9 cellular contexts compared by ENCODE assay signal in the genomic region with DNA sequence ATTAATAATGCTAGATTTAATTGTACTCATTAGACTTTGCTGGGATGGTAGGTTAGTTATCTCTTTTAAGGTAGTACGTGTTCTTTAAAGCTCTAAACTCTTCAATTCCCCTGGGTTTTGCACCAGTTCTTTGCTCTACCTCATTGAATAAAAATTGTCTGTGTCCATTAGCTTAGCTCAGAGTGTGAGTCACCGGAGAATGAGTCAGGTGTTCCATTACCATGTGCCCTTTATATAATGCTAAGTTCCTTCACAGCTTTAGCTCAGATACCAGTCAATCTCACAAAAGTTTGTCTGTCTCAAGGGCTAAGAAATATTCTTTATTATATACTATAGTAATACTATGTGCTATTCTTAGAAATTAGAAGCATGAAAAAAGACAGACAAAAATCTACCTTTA.
DNase-seq lines count a peak whose midpoint lies in the region; ATAC-seq, FAIRE-seq and TF ChIP-seq lines count a peak whose summit lies in the region.
"Had no signal": no experiment of that assay in that cellular context is flagged by ENCODE, and none has a peak within 500 bp of the region (broad histone marks: within the 10 kb centered on the region; RNA-seq: fewer than 3 reads in every experiment).

No MANE protein-coding gene starts in this region.

- no peaks in the 10 kb centered on the region; the same call in 1 of the 2 replicates for H3F3A ChIP-seq in PC-9 (ENCODE audit: insufficient read depth, low read depth)

- DNase-seq in EL (peak; percentile 86), PC-9 (peak in 1 of 2 experiments; percentile 53), epithelial cell of proximal tubule (ENCODE audit: low read depth) (peak; percentile 86), pancreas (peak in 1 of 6 donors; percentile 37), cardiac septum (ENCODE audit: low spot score) (no peak)
- DNase-seq: activated T-cell treated with anti-CD3 and anti-CD28 coated beads, Interleukin-2, amount 50 U/mL, for 72 hours had no signal

- H3K27ac ChIP-seq in PC-9 (0 out of 2 replicates have a peak overlapping the region, but pooled peaks have one; percentile 24), pancreas (no peak overlapping the region)

- H2AFZ ChIP-seq in PC-9 = no peak overlapping the region

- FAIRE-seq in pancreas (lab: Jason Lieb, UNC) = no peak

- ATAC-seq in pancreas = peak in 3 of 4 donors; percentile 64 to 86 (median 85)
- ATAC-seq in HG03469 (IDR thresholded peaks at IDR 0.05; ENCODE audit: unreplicated experiment) = no peak
- ATAC-seq in GM19035 (IDR thresholded peaks at IDR 0.05; ENCODE audit: unreplicated experiment) = no peak
- no peak for ATAC-seq in HG03442 (IDR thresholded peaks at IDR 0.05; ENCODE audit: unreplicated experiment)
- ATAC-seq: activated T-cell treated with anti-CD3 and anti-CD28 coated beads, Interleukin-2, amount 50 U/mL, for 72 hours had no signal

- H3K9me3 ChIP-seq in PC-9 (ENCODE audit: insufficient read depth, low read depth) (no peaks in the 10 kb centered on the region), pancreas (no peaks in the 10 kb centered on the region)

- H3K4me3 ChIP-seq in PC-9 (no peak overlapping the region), epithelial cell of proximal tubule (ENCODE audit: low read depth, low read length) (no peak overlapping the region), pancreas (no peak overlapping the region)

- H3K4me2 ChIP-seq in PC-9 = no peak overlapping the region

- no peaks in the 10 kb centered on the region for H3K79me2 ChIP-seq in PC-9 (ENCODE audit: low read depth)

- no peaks in the 10 kb centered on the region for H3K27me3 ChIP-seq in PC-9 (ENCODE audit: insufficient read depth, low read depth)
- no peaks in the 10 kb centered on the region for H3K27me3 ChIP-seq in pancreas

- peaks cover 22% of the 10 kb centered on the region for H3K4me1 ChIP-seq in PC-9 (replicated peaks; ENCODE audit: insufficient read depth)
- no peaks in the 10 kb centered on the region for H3K4me1 ChIP-seq in pancreas

- CTCF ChIA-PET in PC-9 (lab: Charles Lee) = no interaction called here

- no peaks in the 10 kb centered on the region for H4K20me1 ChIP-seq in PC-9 (ENCODE audit: insufficient read depth)

- intact Hi-C loops in PC-9 (cut with micrococcal nuclease; ENCODE audit: unreplicated experiment) (loop anchor here (2.0 kb wide), 1 partner anchor 59 kb away; no protein-coding TSS in a partner anchor), pancreas (cut with DNase I) (no loop called here), cardiac septum (cut with DNase I) (no loop called here)

- WGBS in pancreas, 2 donors = 88 to 94% methylated on average over 2 of the region's 2 CpGs

- BruUV-seq in PC-9 (replicated peaks; lab: Mats Ljungman, UMichigan) = no TSS peak

- POLR2A ChIA-PET in PC-9 (lab: Charles Lee; ENCODE audit: unreplicated experiment) = interaction anchor here (0.6 kb wide), 1 partner anchor 212 kb away, joined by 4 read pairs; no protein-coding TSS in a partner anchor

- TF ChIP-seq CTCF in PC-9 (conservative IDR thresholded peaks at IDR 0.05) = no peak
- TF ChIP-seq CTCF in epithelial cell of proximal tubule (conservative IDR thresholded peaks at IDR 0.05; ENCODE audit: low read depth, low read length) = no peak
- TF ChIP-seq CTCF in pancreas (IDR thresholded peaks at IDR 0.05) = no peak

- H3K36me3 ChIP-seq in PC-9 (ENCODE audit: low read depth) (no peaks in the 10 kb centered on the region), pancreas (no peaks in the 10 kb centered on the region)

- no peaks in the 10 kb centered on the region for H3K9me2 ChIP-seq in PC-9 (ENCODE audit: insufficient read depth)

Comparison
In these comparisons a context has a peak if more than half of its experiments do, and no peak if none do; other contexts are left out.
1. ATAC-seq: peak in pancreas (3 of 4); none in HG03469 (single experiment), GM19035 (single experiment) and HG03442 (single experiment).